ENCODE assay signal across 8 cellular contexts in the genomic region with DNA sequence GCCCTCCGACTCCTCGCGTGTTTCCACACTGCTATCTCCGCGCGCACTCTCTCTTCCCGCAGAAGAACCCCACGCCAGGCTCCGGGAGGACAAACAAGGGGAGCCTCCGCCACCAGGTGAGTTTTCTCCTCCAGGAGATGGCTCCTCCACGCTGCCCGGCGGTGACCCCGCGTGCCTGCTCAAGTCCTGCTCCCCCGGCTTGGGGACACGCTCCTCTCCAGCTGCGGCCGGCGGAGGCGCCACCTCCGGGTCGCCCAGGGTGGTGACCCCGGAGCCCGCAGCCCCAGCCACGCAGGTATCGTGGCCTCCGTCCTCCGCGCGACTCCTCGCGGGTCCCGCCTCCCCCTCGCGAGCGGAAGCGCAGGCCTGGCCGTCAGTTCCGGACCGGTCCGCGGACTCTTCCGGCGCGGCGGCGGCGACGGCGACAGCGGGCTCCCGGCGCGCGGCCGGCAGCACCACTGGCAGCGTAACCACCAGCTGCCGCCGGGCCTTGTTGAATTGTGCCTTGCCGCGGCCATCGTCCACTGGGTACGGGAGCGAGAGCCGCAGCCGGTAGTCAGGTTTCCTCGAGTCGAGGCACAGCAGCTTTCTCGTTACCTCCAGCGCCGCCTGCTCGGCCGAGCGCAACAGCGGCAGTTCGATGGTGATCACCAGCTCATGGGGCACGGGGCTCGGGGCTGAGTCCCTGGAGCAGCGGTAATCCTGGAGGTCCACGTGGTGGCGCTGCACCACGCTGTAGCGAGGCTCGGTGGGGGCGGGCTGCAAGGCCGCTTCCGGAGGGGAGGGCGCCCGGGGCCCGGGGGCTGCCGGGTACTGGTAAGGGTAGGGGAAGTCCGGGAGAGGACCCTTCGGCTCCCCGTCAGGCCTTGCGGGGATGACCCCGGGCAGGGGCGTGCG. TPM values are rescaled to one million over a fixed set of nuclear protein-coding genes. Genes with fewer than 3 reads are reported as not detected.
DNase-seq lines count a peak whose midpoint lies in the region; ATAC-seq lines count a peak whose summit lies in the region.

No MANE protein-coding gene starts in this region.

- no peaks in the 10 kb centered on the region for H3K27me3 Mint-ChIP-seq in activated CD4-positive, alpha-beta memory T cell treated with anti-CD3 and anti-CD28 coated beads, Interleukin-2, amount 10 ng/mL, durations not matched to agents 7 days and 5 days

- no peaks in the 10 kb centered on the region for H3K9me3 Mint-ChIP-seq in activated CD4-positive, alpha-beta memory T cell treated with anti-CD3 and anti-CD28 coated beads, Interleukin-2, amount 10 ng/mL, durations not matched to agents 7 days and 5 days

- POLR2A ChIA-PET in activated CD4-positive, alpha-beta memory T cell treated with anti-CD3 and anti-CD28 coated beads, Interleukin-2, amount 10 ng/mL, durations not matched to agents 7 days and 5 days (lab: Charles Lee) = interaction anchor here (0.6 to 8.6 kb wide), 36 partner anchors 8 to 890 kb away, joined by 3 to 293 read pairs (median 4); a partner anchor contains a TSS

- DNase-seq in CMK (ENCODE audit: low read depth) = peak; percentile 75
- DNase-seq in HK-2 (ENCODE audit: unreplicated experiment) = peak; percentile 96
- DNase-seq in NCI-H82 (lab: John Stamatoyannopoulos, UW) = peak; percentile 96
- peak; percentile 95 for DNase-seq in activated CD4-positive, alpha-beta memory T cell treated with anti-CD3 and anti-CD28 coated beads, Interleukin-2, amount 10 ng/mL, durations not matched to agents 7 days and 5 days
- peak; percentile 97 for DNase-seq in ecto neural progenitor cell (ENCODE audit: low spot score)
- peak; percentile 98 for DNase-seq in lung microvascular endothelial cell (ENCODE audit: low read depth in 2 of 2)
- DNase-seq in stimulated activated CD4-positive, alpha-beta T cell treated with anti-CD3 and anti-CD28 coated beads, TNF-alpha, amount 100 ng/mL, for 4 hours (ENCODE audit: low read depth in 3 of 3) = peak; percentile 88 to 92 (median 91)

- H3K4me1 Mint-ChIP-seq in activated CD4-positive, alpha-beta memory T cell treated with anti-CD3 and anti-CD28 coated beads, Interleukin-2, amount 10 ng/mL, durations not matched to agents 7 days and 5 days = peaks cover 45% of the 10 kb centered on the region

- peak overlapping the region; percentile 81 for H3K27ac Mint-ChIP-seq in activated CD4-positive, alpha-beta memory T cell treated with anti-CD3 and anti-CD28 coated beads, Interleukin-2, amount 10 ng/mL, durations not matched to agents 7 days and 5 days

- ATAC-seq in GM19455 (IDR thresholded peaks at IDR 0.05; ENCODE audit: unreplicated experiment) = peak; percentile 82

- peak overlapping the region; percentile 88 for H3K4me3 Mint-ChIP-seq in activated CD4-positive, alpha-beta memory T cell treated with anti-CD3 and anti-CD28 coated beads, Interleukin-2, amount 10 ng/mL, durations not matched to agents 7 days and 5 days

- peaks cover 22% of the 10 kb centered on the region for H3K36me3 Mint-ChIP-seq in activated CD4-positive, alpha-beta memory T cell treated with anti-CD3 and anti-CD28 coated beads, Interleukin-2, amount 10 ng/mL, durations not matched to agents 7 days and 5 days (ENCODE audit: low read depth)

- CTCF ChIA-PET in activated CD4-positive, alpha-beta memory T cell treated with anti-CD3 and anti-CD28 coated beads, Interleukin-2, amount 10 ng/mL, durations not matched to agents 7 days and 5 days (lab: Charles Lee) = interaction anchor here (0.6 to 6.3 kb wide), 51 partner anchors 9 to 687 kb away, joined by 3 to 156 read pairs (median 4); a partner anchor contains a TSS

RNA-seq across cellular contexts. Expression of a gene that starts 1.1 kb away (rescaled TPM):
- total RNA-seq in activated CD4-positive, alpha-beta memory T cell treated with anti-CD3 and anti-CD28 coated beads, Interleukin-2, amount 10 ng/mL, durations not matched to agents 7 days and 5 days = 1 to 10 TPM; 7.4 to 7.5 TPM
- total RNA-seq in lung microvascular endothelial cell = 7.2 and 8.7 TPM in 2 replicates

RNA-seq across cellular contexts. Expression of a gene that starts 13.3 kb away (rescaled TPM):
- total RNA-seq in activated CD4-positive, alpha-beta memory T cell treated with anti-CD3 and anti-CD28 coated beads, Interleukin-2, amount 10 ng/mL, durations not matched to agents 7 days and 5 days = 10 to 100 TPM; 82.7 to 86.5 TPM
- total RNA-seq in lung microvascular endothelial cell = 53.0 and 69.0 TPM in 2 replicates

RNA-seq across cellular contexts. Expression of a gene that starts 13.5 kb away (rescaled TPM):
- 100 to 1,000 TPM; 320 to 330 TPM for total RNA-seq in activated CD4-positive, alpha-beta memory T cell treated with anti-CD3 and anti-CD28 coated beads, Interleukin-2, amount 10 ng/mL, durations not matched to agents 7 days and 5 days
- 240 and 248 TPM in 2 replicates for total RNA-seq in lung microvascular endothelial cell

RNA-seq across cellular contexts. Expression of a gene that starts 35.2 kb away (rescaled TPM):
- 10 to 100 TPM; 48.7 to 53.2 TPM for total RNA-seq in activated CD4-positive, alpha-beta memory T cell treated with anti-CD3 and anti-CD28 coated beads, Interleukin-2, amount 10 ng/mL, durations not matched to agents 7 days and 5 days
- 11.9 and 16.1 TPM in 2 replicates for total RNA-seq in lung microvascular endothelial cell

RNA-seq across cellular contexts. Expression of a gene that starts 47.7 kb away (rescaled TPM):
- 1,000 to 10,000 TPM; 1,659 to 1,700 TPM for total RNA-seq in activated CD4-positive, alpha-beta memory T cell treated with anti-CD3 and anti-CD28 coated beads, Interleukin-2, amount 10 ng/mL, durations not matched to agents 7 days and 5 days
- total RNA-seq in lung microvascular endothelial cell = 1,913 and 2,236 TPM in 2 replicates

Comparison
In these comparisons a context has a peak if more than half of its experiments do, and no peak if none do; other contexts are left out.
1. Peak in every context shown above with its lines: DNase-seq and ATAC-seq.